24 cellular contexts compared by ENCODE assay signal in the genomic region with DNA sequence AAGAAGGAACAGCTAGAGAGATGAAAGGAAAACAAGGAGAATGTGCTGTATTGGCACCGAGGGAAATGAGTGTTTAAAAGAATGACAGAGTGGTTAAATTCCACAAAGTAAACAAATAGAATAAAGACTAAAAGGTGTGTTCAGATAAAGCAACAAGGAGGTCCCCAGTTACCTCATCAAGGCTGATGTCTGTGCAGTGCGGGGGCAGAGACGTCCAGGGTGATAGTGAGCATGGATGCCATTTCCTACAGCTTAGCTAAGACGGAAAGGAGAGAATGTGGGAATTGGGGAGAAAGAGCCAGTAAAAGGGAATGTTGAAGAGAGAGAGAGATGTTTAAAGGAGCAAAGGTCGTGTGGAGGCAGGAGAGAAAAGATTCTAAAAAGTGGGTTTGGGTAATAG. TPM values are rescaled to one million over a fixed set of nuclear protein-coding genes. Genes with fewer than 3 reads are reported as not detected.
"Had no signal": no experiment of that assay in that cellular context is flagged by ENCODE, and none has a peak within 500 bp of the region (broad histone marks: within the 10 kb centered on the region; RNA-seq: fewer than 3 reads in every experiment).

No MANE protein-coding gene starts in this region.

- H3K36me3 ChIP-seq: SJSA1 had no signal

- H3K4me1 Mint-ChIP-seq: activated naive CD4-positive, alpha-beta T cell treated with anti-CD3 and anti-CD28 coated beads, Interleukin-2, amount 10 ng/mL, durations not matched to agents 7 days and 5 days; activated naive CD8-positive, alpha-beta T cell treated with anti-CD3 and anti-CD28 coated beads for 36 hours had no signal

- H3K27ac Mint-ChIP-seq: activated CD8-positive, alpha-beta T cell treated with anti-CD3 and anti-CD28 coated beads for 36 hours; activated naive CD4-positive, alpha-beta T cell treated with anti-CD3 and anti-CD28 coated beads, Interleukin-2, amount 10 ng/mL, durations not matched to agents 7 days and 5 days; activated naive CD8-positive, alpha-beta T cell treated with anti-CD3 and anti-CD28 coated beads for 36 hours; activated T-cell treated with anti-CD3 and anti-CD28 coated beads, Interleukin-2, amount 50 U/mL, for 72 hours; activated T-helper 2 cell treated with anti-CD3 and anti-CD28 coated beads, Interferon-gamma antibody, Interleukin-2, Interleukin-4, amounts not matched to agents 10 μg/mL and 5 μg/mL and 100 μg/mL, durations not matched to agents 14 hours and 24 hours and 36 hours; T-helper 1 cell treated with Interleukin-12 subunit alpha and Interleukin-12 subunit beta and Interleukin-4 antibody, amounts not matched to agents 30 μg/mL and 1 μg/mL, for 36 hours had no signal

- H3K9me3 Mint-ChIP-seq: activated CD8-positive, alpha-beta T cell treated with anti-CD3 and anti-CD28 coated beads for 36 hours; activated naive CD4-positive, alpha-beta T cell treated with anti-CD3 and anti-CD28 coated beads, Interleukin-2, amount 10 ng/mL, durations not matched to agents 7 days and 5 days; activated naive CD8-positive, alpha-beta T cell treated with anti-CD3 and anti-CD28 coated beads for 36 hours; activated T-cell treated with anti-CD3 and anti-CD28 coated beads, Interleukin-2, amount 50 U/mL, for 72 hours; activated T-helper 2 cell treated with anti-CD3 and anti-CD28 coated beads, Interferon-gamma antibody, Interleukin-2, Interleukin-4, amounts not matched to agents 10 μg/mL and 5 μg/mL and 100 μg/mL, durations not matched to agents 14 hours and 24 hours and 36 hours; T-helper 1 cell treated with Interleukin-12 subunit alpha and Interleukin-12 subunit beta and Interleukin-4 antibody, amounts not matched to agents 30 μg/mL and 1 μg/mL, for 36 hours had no signal

- H3K27ac ChIP-seq: body of pancreas, SJSA1 had no signal

- H3K9me3 ChIP-seq: body of pancreas, SJSA1 had no signal

- DNase-seq: activated CD4-positive, alpha-beta T cell treated with anti-CD3 and anti-CD28 coated beads for 4 hours; activated CD8-positive, alpha-beta memory T cell treated with anti-CD3 and anti-CD28 coated beads, Interleukin-2, amount 50 U/mL, for 4 hours; activated CD8-positive, alpha-beta T cell treated with anti-CD3 and anti-CD28 coated beads for 36 hours; activated gamma-delta T cell treated with Interleukin-2 at 50 U/mL for 16 hours; activated naive CD4-positive, alpha-beta T cell treated with anti-CD3 and anti-CD28 coated beads, Interleukin-2, amount 10 ng/mL, durations not matched to agents 7 days and 5 days; activated naive CD8-positive, alpha-beta T cell treated with anti-CD3 and anti-CD28 coated beads for 36 hours; activated T-cell treated with anti-CD3 and anti-CD28 coated beads, Interleukin-2, amount 50 U/mL, for 72 hours; anterior cingulate cortex; body of pancreas; KG1; NCI-H1092; NCI-H1417 treated with DMSO at 0.1 percent for 48 hours; NCI-H1694; NCI-H2029 treated with DMSO at 0.1 percent for 48 hours; NCI-H446; NCI-H524; SHP77; SW 1271 had no signal

- H3K36me3 Mint-ChIP-seq: activated naive CD4-positive, alpha-beta T cell treated with anti-CD3 and anti-CD28 coated beads, Interleukin-2, amount 10 ng/mL, durations not matched to agents 7 days and 5 days; activated naive CD8-positive, alpha-beta T cell treated with anti-CD3 and anti-CD28 coated beads for 36 hours had no signal

- H3K27me3 ChIP-seq: body of pancreas, SJSA1 had no signal

- H3K4me1 ChIP-seq: body of pancreas had no signal

- ATAC-seq: activated CD4-positive, CD25-positive, alpha-beta regulatory T cell treated with anti-CD3 and anti-CD28 coated beads, Interleukin-2, amount 50 U/mL, for 24 hours; activated CD8-positive, alpha-beta T cell treated with anti-CD3 and anti-CD28 coated beads for 36 hours; activated T-cell treated with anti-CD3 and anti-CD28 coated beads, Interleukin-2, amount 50 U/mL, for 72 hours; body of pancreas; SK-N-SH treated with all-trans-retinoic acid at 6 μM for 48 hours had no signal

- H3K4me3 ChIP-seq: body of pancreas, SJSA1 had no signal

- H3K4me3 Mint-ChIP-seq: activated CD8-positive, alpha-beta T cell treated with anti-CD3 and anti-CD28 coated beads for 36 hours; activated naive CD4-positive, alpha-beta T cell treated with anti-CD3 and anti-CD28 coated beads, Interleukin-2, amount 10 ng/mL, durations not matched to agents 7 days and 5 days; activated naive CD8-positive, alpha-beta T cell treated with anti-CD3 and anti-CD28 coated beads for 36 hours; activated T-cell treated with anti-CD3 and anti-CD28 coated beads, Interleukin-2, amount 50 U/mL, for 72 hours; T-helper 1 cell treated with Interleukin-12 subunit alpha and Interleukin-12 subunit beta and Interleukin-4 antibody, amounts not matched to agents 30 μg/mL and 1 μg/mL, for 36 hours had no signal

RNA-seq across cellular contexts. Expression of gene LMOD1, which starts 15.5 kb away (rescaled TPM):
- total RNA-seq: activated CD8-positive, alpha-beta T cell treated with anti-CD3 and anti-CD28 coated beads for 36 hours; activated naive CD8-positive, alpha-beta T cell treated with anti-CD3 and anti-CD28 coated beads for 36 hours; activated T-cell treated with anti-CD3 and anti-CD28 coated beads, Interleukin-2, amount 50 U/mL, for 72 hours; activated T-helper 2 cell treated with anti-CD3 and anti-CD28 coated beads, Interferon-gamma antibody, Interleukin-2, Interleukin-4, amounts not matched to agents 10 μg/mL and 5 μg/mL and 100 μg/mL, durations not matched to agents 14 hours and 24 hours and 36 hours; MCF 10A had no signal

RNA-seq across cellular contexts. Expression of gene SHISA4, which starts 42.1 kb away (rescaled TPM):
- total RNA-seq: activated naive CD8-positive, alpha-beta T cell treated with anti-CD3 and anti-CD28 coated beads for 36 hours had no signal
